ENCODE assay signal across 8 cellular contexts in genomic region chr20:49713779-49714712, GRCh38. TPM values are rescaled to one million over a fixed set of nuclear protein-coding genes. Genes with fewer than 3 reads are reported as not detected.
DNase-seq lines count a peak whose midpoint lies in the region; ATAC-seq and TF ChIP-seq lines count a peak whose summit lies in the region.

Gene B4GALT5, minus strand, starts transcription at chr20:49713878. Its CDS starts 188 bp downstream, at chr20:49713690.

- peak within 1 kb of the TSS; percentile 82 for H3K4me3 Mint-ChIP-seq in central memory CD8-positive, alpha-beta T cell

- DNase-seq in NK-92 treated with Interleukin-12 subunit alpha and Interleukin-12 subunit beta, amount 100 ng/mL, for 24 hours (lab: John Stamatoyannopoulos, UW), result peak; percentile 70
- DNase-seq in NK-92 (lab: John Stamatoyannopoulos, UW; ENCODE audit: unreplicated experiment), result no peak
- peak; percentile 87 for DNase-seq in NCI-H345 (lab: John Stamatoyannopoulos, UW)
- DNase-seq in activated CD4-positive, CD25-positive, alpha-beta regulatory T cell treated with anti-CD3 and anti-CD28 coated beads, Interleukin-2, amount 50 U/mL, for 16 hours (ENCODE audit: low read depth, low spot score), result peak; percentile 21
- DNase-seq in central memory CD8-positive, alpha-beta T cell (ENCODE audit: low spot score in 2 of 2), result peak; percentile 50 to 51
- peak; percentile 64 for DNase-seq in iris pigment epithelial cell (ENCODE audit: low read depth)
- DNase-seq in spleen, result peak; percentile 93

- no peaks in the 10 kb centered on the region for H3K27me3 Mint-ChIP-seq in central memory CD8-positive, alpha-beta T cell

- H3K27ac ChIP-seq in spleen, result peak within 1 kb of the TSS; percentile 89 to 99 (median 94)

- TF ChIP-seq POLR2A in spleen (IDR thresholded peaks at IDR 0.05), result peak in 1 of 3 donors; percentile 48

- H3K27me3 ChIP-seq in spleen (replicated peaks in 1 of 7), result no peaks in the 10 kb centered on the region

- intact Hi-C loops in spleen (cut with DNase I; ENCODE audit: low total_unique reads), result loop anchor here (5.0 to 10.0 kb wide), 2 partner anchors 49 to 98 kb away; partner anchors contain the start of gene SLC9A8

- H3K4me3 ChIP-seq in spleen, result peak within 1 kb of the TSS; percentile 87 to 95 (median 92)

- H3K9me3 ChIP-seq in spleen, result no peaks in the 10 kb centered on the region

- H3K4me1 Mint-ChIP-seq in central memory CD8-positive, alpha-beta T cell, result peaks cover 40% of the 10 kb centered on the region

- peak; percentile 75 for ATAC-seq in HG03025 (IDR thresholded peaks at IDR 0.05; ENCODE audit: low FRiP score, unreplicated experiment)
- ATAC-seq in central memory CD8-positive, alpha-beta T cell (replicated peaks; ENCODE audit: extremely low read depth, poor library complexity, severe bottlenecking), result peak; percentile 77

- TF ChIP-seq CTCF in spleen (IDR thresholded peaks at IDR 0.05 in 8 of 11, conservative IDR thresholded peaks at IDR 0.05 in 3 of 11), result no peak

- H3K4me1 ChIP-seq in spleen, result peaks cover 25 to 67% (median 45%) of the 10 kb centered on the region in 6 donors

- H3K36me3 Mint-ChIP-seq in central memory CD8-positive, alpha-beta T cell (ENCODE audit: insufficient read depth), result peaks cover 5% of the 10 kb centered on the region

- peak within 1 kb of the TSS; percentile 92 for H3K27ac Mint-ChIP-seq in central memory CD8-positive, alpha-beta T cell (ENCODE audit: low read depth)

- H3K9me3 Mint-ChIP-seq in central memory CD8-positive, alpha-beta T cell, result no peaks in the 10 kb centered on the region

- H3K36me3 ChIP-seq in spleen, result no peaks in the 10 kb centered on the region

- WGBS in spleen, 5 donors, result 3 to 14% (median 5%) methylated on average over 16 to 66 of the region's 66 CpGs

RNA-seq across cellular contexts. Expression of gene B4GALT5, which starts in this region (rescaled TPM):
- total RNA-seq in spleen, result 10 to 100 TPM; 41.1 to 79.0 (median 63.4) TPM
- 10 to 100 TPM in 1 of 3 donors, 1 to 10 TPM in 2; 3.9 to 15.7 (median 4.3) TPM for polyA plus RNA-seq in spleen
